9 cellular contexts compared by ENCODE assay signal in genomic region chr17:39198186-39198566, GRCh38. TPM values are rescaled to one million over a fixed set of nuclear protein-coding genes. Genes with fewer than 3 reads are reported as not detected.
A peak's percentile ranks its signal among the peaks of the same experiment; 100 is the strongest.
DNase-seq lines count a peak whose midpoint lies in the region; ATAC-seq and TF ChIP-seq lines count a peak whose summit lies in the region.
"Had no signal": no experiment of that assay in that cellular context is flagged by ENCODE, and none has a peak within 500 bp of the region (broad histone marks: within the 10 kb centered on the region; RNA-seq: fewer than 3 reads in every experiment).

No MANE protein-coding gene starts in this region.

- H3K4me1 ChIP-seq in DOHH2 (ENCODE audit: control insufficient read depth, low read length) = peaks cover 57% of the 10 kb centered on the region

- no peaks in the 10 kb centered on the region for H3K9me3 Mint-ChIP-seq in progenitor cell of endocrine pancreas (ENCODE audit: low read depth)

- peaks cover 13% of the 10 kb centered on the region for H4K20me1 ChIP-seq in DOHH2 (ENCODE audit: control insufficient read depth, insufficient read depth, low read depth, low read length)

- H3K4me2 ChIP-seq in DOHH2 (ENCODE audit: low read length) = peak overlapping the region; percentile 98

- H3K4me1 Mint-ChIP-seq in progenitor cell of endocrine pancreas (ENCODE audit: low read depth) = peaks cover 16% of the 10 kb centered on the region

- H3K4me3 Mint-ChIP-seq in progenitor cell of endocrine pancreas (ENCODE audit: low read depth) = peak overlapping the region; percentile 97

- peaks cover 65% of the 10 kb centered on the region for H3K36me3 ChIP-seq in DOHH2 (ENCODE audit: control insufficient read depth, low read length)

- H3K36me3 Mint-ChIP-seq in progenitor cell of endocrine pancreas (ENCODE audit: insufficient read depth) = peaks cover 17% of the 10 kb centered on the region

- no peaks in the 10 kb centered on the region for H3K9me2 ChIP-seq in DOHH2 (replicated peaks; ENCODE audit: control insufficient read depth, low read length)

- no peaks in the 10 kb centered on the region for H3K27me3 Mint-ChIP-seq in progenitor cell of endocrine pancreas

- no peak for TF ChIP-seq CTCF in DOHH2 (IDR thresholded peaks at IDR 0.05; ENCODE audit: low read depth, low read length, poor library complexity, severe bottlenecking)
- no peak for TF ChIP-seq CTCF in dorsolateral prefrontal cortex (IDR thresholded peaks at IDR 0.05 in 54 of 56, conservative IDR thresholded peaks at IDR 0.05 in 2 of 56; ENCODE audit: low read depth in 1 of 56, partially characterized antibody in 56 of 56)
- no peak for TF ChIP-seq CTCF in progenitor cell of endocrine pancreas (IDR thresholded peaks at IDR 0.05; ENCODE audit: unreplicated experiment)

- peaks cover 59% of the 10 kb centered on the region for H3K79me2 ChIP-seq in DOHH2 (ENCODE audit: control insufficient read depth, low read length)

- H3K4me3 ChIP-seq in DOHH2 (ENCODE audit: low read length) (peak overlapping the region; percentile 100), dorsolateral prefrontal cortex (peak overlapping the region in 56 of 59 donors; percentile 68 to 98 (median 91))

- H3F3A ChIP-seq in DOHH2 (ENCODE audit: control insufficient read depth, insufficient read depth) = peaks cover 44% of the 10 kb centered on the region

- H3K27ac ChIP-seq in DOHH2 (ENCODE audit: low read depth, low read length) = peak overlapping the region; percentile 92
- peak overlapping the region in 53 of 59 donors; percentile 40 to 100 (median 98) for H3K27ac ChIP-seq in dorsolateral prefrontal cortex

- peak overlapping the region; percentile 84 for H3K27ac Mint-ChIP-seq in progenitor cell of endocrine pancreas

- no peaks in the 10 kb centered on the region for H3K9me3 ChIP-seq in DOHH2 (ENCODE audit: control insufficient read depth, insufficient read depth, low read length)

- intact Hi-C loops in dorsolateral prefrontal cortex (cut with DNase I) = loop anchor here (5.0 kb wide), 2 partner anchors 46 to 264 kb away; partner anchors contain the start of genes CDK12 (in 1 of the 2) and PLXDC1 (in 1 of the 2)

- ATAC-seq in HG03108 (IDR thresholded peaks at IDR 0.05; ENCODE audit: unreplicated experiment) (no peak), GM19395 (IDR thresholded peaks at IDR 0.05; ENCODE audit: unreplicated experiment) (no peak), HG02678 (IDR thresholded peaks at IDR 0.05; ENCODE audit: unreplicated experiment) (no peak), HG03354 (IDR thresholded peaks at IDR 0.05; ENCODE audit: poor library complexity, severe bottlenecking, unreplicated experiment) (no peak)

- no peaks in the 10 kb centered on the region for H3K27me3 ChIP-seq in DOHH2 (ENCODE audit: control insufficient read depth, low read length)
- H3K27me3 ChIP-seq in dorsolateral prefrontal cortex = no peaks in the 10 kb centered on the region

- DNase-seq in NCI-H69 (lab: John Stamatoyannopoulos, UW) (peak; percentile 49), dorsolateral prefrontal cortex (no peak), progenitor cell of endocrine pancreas (ENCODE audit: low spot score, unreplicated experiment) (no peak)

RNA-seq across cellular contexts. Expression of gene CACNB1, which starts 0.7 kb away (rescaled TPM):
- total RNA-seq in dorsolateral prefrontal cortex (100 to 1,000 TPM in 63 of 120 experiments, 10 to 100 TPM in 57; 43.6 to 155 (median 101) TPM), progenitor cell of endocrine pancreas (11.3 and 13.8 TPM in 2 replicates)

RNA-seq across cellular contexts. Expression of gene RPL19, which starts 1.9 kb away (rescaled TPM):
- total RNA-seq in dorsolateral prefrontal cortex (100 to 1,000 TPM; 415 to 719 (median 536) TPM), progenitor cell of endocrine pancreas (1,229 and 1,297 TPM in 2 replicates)

RNA-seq across cellular contexts. Expression of gene STAC2, which starts 27.6 kb away (rescaled TPM):
- 100 to 1,000 TPM in 2 of 120 experiments, 10 to 100 TPM in 118; 16.2 to 113 (median 58.6) TPM for total RNA-seq in dorsolateral prefrontal cortex
- not detected in 2 replicates for total RNA-seq in progenitor cell of endocrine pancreas
- total RNA-seq: T-helper 1 cell treated with Interleukin-12 subunit alpha and Interleukin-12 subunit beta and Interleukin-4 antibody, amounts not matched to agents 30 ng/mL and 1 ng/mL, for 36 hours had no signal

RNA-seq across cellular contexts. Expression of gene ARL5C, which starts 32.2 kb away (rescaled TPM):
- 1 to 10 TPM in 37 of 120 experiments, under 1 TPM in 58, not detected in 25; 0.18 to 2.6 (median 0.79) TPM for total RNA-seq in dorsolateral prefrontal cortex
- total RNA-seq in progenitor cell of endocrine pancreas = not detected in 2 replicates
- total RNA-seq: T-helper 1 cell treated with Interleukin-12 subunit alpha and Interleukin-12 subunit beta and Interleukin-4 antibody, amounts not matched to agents 30 ng/mL and 1 ng/mL, for 36 hours had no signal

RNA-seq across cellular contexts. Expression of gene PLXDC1, which starts 46.7 kb away (rescaled TPM):
- total RNA-seq in dorsolateral prefrontal cortex = 10 to 100 TPM; 16.5 to 57.0 (median 33.4) TPM
- 2.3 and 3.7 TPM in 2 replicates for total RNA-seq in progenitor cell of endocrine pancreas

Comparison
In these comparisons a context has a peak if more than half of its experiments do, and no peak if none do; other contexts are left out.
1. RNA of gene STAC2, which starts 27.6 kb away (total RNA-seq): 16.2 to 113 TPM in dorsolateral prefrontal cortex; not detected in progenitor cell of endocrine pancreas; every median in the first group is over 10 times any median in the second.